In the genomic region with DNA sequence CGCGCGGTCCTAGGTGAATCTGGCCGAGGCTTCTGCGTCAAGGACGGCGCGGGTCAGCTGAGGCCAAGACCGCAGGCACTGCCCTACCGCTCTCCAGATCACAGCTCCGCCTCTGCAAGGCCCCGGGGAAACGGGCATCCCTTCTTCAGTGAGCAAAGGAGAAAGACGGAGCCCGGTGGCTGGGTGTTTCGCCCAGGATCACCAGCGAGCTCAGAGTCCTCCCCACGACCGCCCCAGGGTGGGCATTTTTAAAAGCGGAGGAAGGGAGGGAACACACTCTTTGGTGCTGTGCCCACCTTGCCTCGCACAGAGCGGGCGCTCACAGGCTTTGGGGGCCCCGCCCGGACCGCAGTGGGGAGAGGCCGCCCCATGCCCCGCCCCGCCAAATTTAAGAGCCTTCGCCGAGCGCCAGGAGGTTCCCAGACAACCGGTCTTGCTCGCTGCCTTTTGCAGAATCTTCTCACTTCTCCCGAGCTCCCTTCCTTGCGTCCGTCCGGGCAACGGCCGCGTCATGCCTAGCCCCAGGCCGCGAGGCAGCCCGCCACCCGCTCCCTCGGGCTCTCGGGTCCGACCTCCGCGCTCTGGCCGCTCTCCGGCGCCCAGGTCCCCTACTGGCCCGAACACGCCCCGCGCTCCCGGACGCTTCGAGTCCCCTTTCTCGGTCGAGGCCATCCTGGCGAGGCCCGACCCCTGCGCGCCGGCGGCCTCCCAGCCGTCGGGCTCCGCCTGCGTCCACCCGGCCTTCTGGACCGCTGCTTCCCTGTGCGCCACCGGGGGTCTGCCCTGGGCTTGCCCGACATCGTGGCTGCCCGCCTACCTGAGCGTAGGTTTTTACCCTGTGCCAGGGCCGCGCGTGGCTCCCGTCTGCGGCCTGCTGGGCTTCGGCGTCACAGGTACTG, we compare ENCODE assay signal across 8 cellular contexts. TPM values are rescaled to one million over a fixed set of nuclear protein-coding genes. Genes with fewer than 3 reads are reported as not detected.
DNase-seq lines count a peak whose midpoint lies in the region; ATAC-seq and TF ChIP-seq lines count a peak whose summit lies in the region.

A gene with protein sequence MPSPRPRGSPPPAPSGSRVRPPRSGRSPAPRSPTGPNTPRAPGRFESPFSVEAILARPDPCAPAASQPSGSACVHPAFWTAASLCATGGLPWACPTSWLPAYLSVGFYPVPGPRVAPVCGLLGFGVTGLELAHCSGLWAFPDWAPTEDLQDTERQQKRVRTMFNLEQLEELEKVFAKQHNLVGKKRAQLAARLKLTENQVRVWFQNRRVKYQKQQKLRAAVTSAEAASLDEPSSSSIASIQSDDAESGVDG (plus strand): TSS at position 419 of the 899 bp plus-strand sequence. CDS start 93 bp downstream, at position 512.

- no peak for TF ChIP-seq POLR2A in esophagus muscularis mucosa (IDR thresholded peaks at IDR 0.05; ENCODE audit: low read depth)

- 5% methylated on average over 38 of the region's 87 CpGs for WGBS in esophagus muscularis mucosa

- no peak within 1 kb of the TSS for H3K4me3 ChIP-seq in RWPE2 (ENCODE audit: severe bottlenecking)
- peak within 1 kb of the TSS; percentile 30 to 48 (median 40) for H3K4me3 ChIP-seq in esophagus muscularis mucosa

- H3K27me3 Mint-ChIP-seq in osteocyte (ENCODE audit: unreplicated experiment) = peaks cover 59% of the 10 kb centered on the region

- H3K36me3 ChIP-seq in RWPE2 (ENCODE audit: low read depth) (no peaks in the 10 kb centered on the region), esophagus muscularis mucosa (no peaks in the 10 kb centered on the region)

- no peak within 1 kb of the TSS for H3K27ac ChIP-seq in RWPE2 (ENCODE audit: poor library complexity, severe bottlenecking)
- no peak within 1 kb of the TSS for H3K27ac ChIP-seq in esophagus muscularis mucosa (replicated peaks in 1 of 4)

- H3K9me3 Mint-ChIP-seq in osteocyte (ENCODE audit: unreplicated experiment) = no peaks in the 10 kb centered on the region

- H3K9me3 ChIP-seq in RWPE2 (ENCODE audit: severe bottlenecking) (no peaks in the 10 kb centered on the region), esophagus muscularis mucosa (no peaks in the 10 kb centered on the region)

- intact Hi-C loops in esophagus muscularis mucosa (cut with DNase I) = no loop called here

- DNase-seq in DMS53 (lab: John Stamatoyannopoulos, UW) = peak; percentile 74
- no peak for DNase-seq in RWPE2 (ENCODE audit: low spot score)
- no peak for DNase-seq in esophagus muscularis mucosa (ENCODE audit: extremely low spot score)
- no peak for DNase-seq in osteocyte (ENCODE audit: extremely low spot score, unreplicated experiment)
- no peak for DNase-seq in ureter (ENCODE audit: low spot score)
- DNase-seq in NCI-H1694 (lab: John Stamatoyannopoulos, UW) = no peak
- no peak for DNase-seq in LoVo (ENCODE audit: low spot score)

- H3K27me3 ChIP-seq in RWPE2 (ENCODE audit: insufficient read depth, poor library complexity, severe bottlenecking) (peaks cover 40% of the 10 kb centered on the region), esophagus muscularis mucosa (peaks cover 0 to 95% (median 32%) of the 10 kb centered on the region in 4 donors)

- H3K4me1 ChIP-seq in RWPE2 (ENCODE audit: insufficient read depth, poor library complexity, severe bottlenecking) = no peaks in the 10 kb centered on the region
- H3K4me1 ChIP-seq in esophagus muscularis mucosa = peaks cover 15 to 18% (median 16%) of the 10 kb centered on the region in 4 donors

- TF ChIP-seq CTCF in RWPE2 (IDR thresholded peaks at IDR 0.05; ENCODE audit: poor library complexity, severe bottlenecking) = no peak
- no peak for TF ChIP-seq CTCF in esophagus muscularis mucosa (IDR thresholded peaks at IDR 0.05)
- TF ChIP-seq CTCF in osteocyte (IDR thresholded peaks at IDR 0.05) = no peak

- no peak within 1 kb of the TSS for H3K27ac Mint-ChIP-seq in osteocyte (ENCODE audit: unreplicated experiment)

- no peak for TF ChIP-seq EP300 in esophagus muscularis mucosa (IDR thresholded peaks at IDR 0.05)

- peaks cover 8% of the 10 kb centered on the region for H3K4me1 Mint-ChIP-seq in osteocyte (ENCODE audit: unreplicated experiment)

- H3K4me3 Mint-ChIP-seq in osteocyte (ENCODE audit: unreplicated experiment) = peak within 1 kb of the TSS; percentile 52

- no peaks in the 10 kb centered on the region for H3K36me3 Mint-ChIP-seq in osteocyte (ENCODE audit: unreplicated experiment)

- ATAC-seq in RWPE2 (ENCODE audit: low read depth) (peak; percentile 25; the same call in 1 of the 3 replicates), HG03565 (IDR thresholded peaks at IDR 0.05; ENCODE audit: unreplicated experiment) (no peak)

RNA-seq across cellular contexts. Expression of the gene that starts here (rescaled TPM):
- total RNA-seq in esophagus muscularis mucosa = not detected
- total RNA-seq in osteocyte = not detected in 2 replicates
- not detected for total RNA-seq in ureter
